In genomic region chr7:4744391-4745264, GRCh38 we compare ENCODE assay signal across 1 cellular context.
TF ChIP-seq lines count a peak whose summit lies in the region.

No MANE protein-coding gene starts in this region.

TF ChIP-seq in HepG2, 621 proteins besides CTCF, POLR2A, EP300 and RAD21 (continued from another document and continues in another):
- peak; percentile 76 for TF ChIP-seq ZBTB33 (CRISPR knock-in tag; IDR thresholded peaks at IDR 0.05)
- peak; percentile 75 for TF ChIP-seq TBX2 (CRISPR knock-in tag; IDR thresholded peaks at IDR 0.05; ENCODE audit: borderline replicate concordance)
- no peak for TF ChIP-seq ETV6 (CRISPR knock-in tag; conservative IDR thresholded peaks at IDR 0.05)
- TF ChIP-seq ASH2L (IDR thresholded peaks at IDR 0.05; ENCODE audit: insufficient read length, low read depth, low read length), result peak; percentile 24
- TF ChIP-seq ZNF44 (CRISPR knock-in tag; IDR thresholded peaks at IDR 0.05), result no peak
- no peak for TF ChIP-seq ZNF343 (CRISPR knock-in tag; IDR thresholded peaks at IDR 0.05)
- TF ChIP-seq ZNF781 (CRISPR knock-in tag; IDR thresholded peaks at IDR 0.05; ENCODE audit: borderline replicate concordance, not compliant biosample characterization), result no peak
- no peak for TF ChIP-seq TGIF2 (CRISPR knock-in tag; IDR thresholded peaks at IDR 0.05)
- TF ChIP-seq TBP (CRISPR knock-in tag; IDR thresholded peaks at IDR 0.05), result no peak
- TF ChIP-seq ZBTB1 (CRISPR knock-in tag; IDR thresholded peaks at IDR 0.05; ENCODE audit: borderline replicate concordance), result no peak
- no peak for TF ChIP-seq SUZ12 (IDR thresholded peaks at IDR 0.05; ENCODE audit: low read depth, low read length)
- TF ChIP-seq HIC2 (CRISPR knock-in tag; IDR thresholded peaks at IDR 0.05; ENCODE audit: low read depth), result no peak
- TF ChIP-seq ZNF513 (CRISPR knock-in tag; conservative IDR thresholded peaks at IDR 0.05), result no peak
- no peak for TF ChIP-seq THAP8 (CRISPR knock-in tag; IDR thresholded peaks at IDR 0.05; ENCODE audit: borderline replicate concordance)
- TF ChIP-seq NCOA2 (CRISPR knock-in tag; IDR thresholded peaks at IDR 0.05), result peak; percentile 48; the same call in 1 of the 2 replicates
- peak; percentile 41; the same call in 1 of the 2 replicates for TF ChIP-seq KDM5A (IDR thresholded peaks at IDR 0.05; ENCODE audit: borderline replicate concordance, low read length)
- no peak for TF ChIP-seq ZNF589 (CRISPR knock-in tag; conservative IDR thresholded peaks at IDR 0.05)
- TF ChIP-seq HBP1 (CRISPR knock-in tag; IDR thresholded peaks at IDR 0.05; ENCODE audit: low read depth), result peak; percentile 1; the same call in 1 of the 2 replicates
- no peak for TF ChIP-seq CSRNP2 (CRISPR knock-in tag; conservative IDR thresholded peaks at IDR 0.05; ENCODE audit: low read depth)
- TF ChIP-seq SOX5 (CRISPR knock-in tag; IDR thresholded peaks at IDR 0.05; ENCODE audit: borderline replicate concordance), result peak; percentile 66; the same call in 1 of the 2 replicates
- TF ChIP-seq TFAP4 (IDR thresholded peaks at IDR 0.05; ENCODE audit: borderline replicate concordance, low read depth), result no peak
- TF ChIP-seq MYPOP (CRISPR knock-in tag; IDR thresholded peaks at IDR 0.05), result no peak; the same call in 1 of the 2 replicates
- TF ChIP-seq BCLAF1 (IDR thresholded peaks at IDR 0.05), result no peak
- no peak for TF ChIP-seq BRF2 (CRISPR knock-in tag; IDR thresholded peaks at IDR 0.05)
- TF ChIP-seq ZNF383 (CRISPR knock-in tag; IDR thresholded peaks at IDR 0.05; ENCODE audit: borderline replicate concordance), result 0 out of 2 replicates have a peak, but pooled peaks have one; percentile 31
- TF ChIP-seq SMARCC2 (IDR thresholded peaks at IDR 0.05), result no peak
- TF ChIP-seq CCAR2 (optimal IDR thresholded peaks at IDR 0.05; ENCODE audit: low read depth, low read length), result no peak
- TF ChIP-seq ZNF841 (CRISPR knock-in tag; IDR thresholded peaks at IDR 0.05; ENCODE audit: borderline replicate concordance), result no peak
- TF ChIP-seq HNRNPL (IDR thresholded peaks at IDR 0.05; ENCODE audit: low read depth, low read length), result no peak
- peak; percentile 96 for TF ChIP-seq FOXP4 (CRISPR knock-in tag; IDR thresholded peaks at IDR 0.05)
- TF ChIP-seq ATF2 (CRISPR knock-in tag; IDR thresholded peaks at IDR 0.05), result peak; percentile 25; the same call in 1 of the 2 replicates
- TF ChIP-seq ZNF770 (CRISPR knock-in tag; IDR thresholded peaks at IDR 0.05), result peak; percentile 76; the same call in 1 of the 2 replicates
